ENCODE assay signal across 8 cellular contexts in genomic region chr2:100563407-100564247, GRCh38. TPM values are rescaled to one million over a fixed set of nuclear protein-coding genes. Genes with fewer than 3 reads are reported as not detected.
A peak's percentile ranks its signal among the peaks of the same experiment; 100 is the strongest.
DNase-seq lines count a peak whose midpoint lies in the region; ATAC-seq and TF ChIP-seq lines count a peak whose summit lies in the region.

No MANE protein-coding gene starts in this region.

- TF ChIP-seq CTCF in GM23338 (conservative IDR thresholded peaks at IDR 0.05; ENCODE audit: low read depth in 2 of 2) (no peak), OCI-LY7 (conservative IDR thresholded peaks at IDR 0.05; ENCODE audit: low read length) (no peak), epithelial cell of esophagus (IDR thresholded peaks at IDR 0.05; ENCODE audit: insufficient read depth, low read depth, low read length, missing control alignments) (no peak), neural crest cell (conservative IDR thresholded peaks at IDR 0.05) (no peak)

- H3K36me3 Mint-ChIP-seq in GM23338 (ENCODE audit: low read depth) (peaks cover 34% of the 10 kb centered on the region), neural crest cell (ENCODE audit: low read depth) (peaks cover 2% of the 10 kb centered on the region)

- ATAC-seq in GM23338, result peak; percentile 42

- no peaks in the 10 kb centered on the region for H3K27me3 ChIP-seq in GM23338 (ENCODE audit: insufficient read depth)

- H3K4me3 Mint-ChIP-seq in GM23338 (peak overlapping the region; percentile 90), neural crest cell (peak overlapping the region; percentile 97)

- intact Hi-C loops in OCI-LY7 (cut with micrococcal nuclease; ENCODE audit: unreplicated experiment), result loop anchor here (5.0 to 10.0 kb wide), 3 partner anchors 419 to 1379 kb away; partner anchors contain the start of genes AFF3, MITD1 and MRPL30

- H3K27me3 Mint-ChIP-seq in GM23338 (ENCODE audit: insufficient read depth, low read depth, poor library complexity), result peaks cover 7% of the 10 kb centered on the region
- no peaks in the 10 kb centered on the region for H3K27me3 Mint-ChIP-seq in neural crest cell (ENCODE audit: low read depth)

- no peaks in the 10 kb centered on the region for H3K36me3 ChIP-seq in ES-I3 (ENCODE audit: insufficient read depth, low read length)
- H3K36me3 ChIP-seq in GM23338 (ENCODE audit: insufficient read depth), result no peaks in the 10 kb centered on the region
- peaks cover 21% of the 10 kb centered on the region; the same call in 1 of the 2 replicates for H3K36me3 ChIP-seq in OCI-LY7 (ENCODE audit: insufficient read depth, low read length)

- no peaks in the 10 kb centered on the region for H3K9me3 ChIP-seq in ES-I3 (ENCODE audit: control insufficient read depth, insufficient read depth, low read length)
- H3K9me3 ChIP-seq in OCI-LY7 (ENCODE audit: low read length), result no peaks in the 10 kb centered on the region

- H3K4me1 ChIP-seq in ES-I3 (ENCODE audit: insufficient read depth, low read length), result peaks cover 10% of the 10 kb centered on the region
- peaks cover 13% of the 10 kb centered on the region for H3K4me1 ChIP-seq in GM23338 (ENCODE audit: insufficient read depth)
- peaks cover 19% of the 10 kb centered on the region for H3K4me1 ChIP-seq in OCI-LY7 (ENCODE audit: insufficient read depth, low read length, poor library complexity, severe bottlenecking)

- H3K9ac ChIP-seq in ES-I3 (ENCODE audit: low read depth, low read length), result peak overlapping the region; percentile 100

- H3K4me3 ChIP-seq in GM23338, result peak overlapping the region; percentile 69
- H3K4me3 ChIP-seq in OCI-LY7 (ENCODE audit: low read depth, low read length, poor library complexity, severe bottlenecking), result peak overlapping the region; percentile 79
- H3K4me3 ChIP-seq in epithelial cell of esophagus (ENCODE audit: low read length), result peak overlapping the region; percentile 93

- H3K4me2 ChIP-seq in GM23338, result peak overlapping the region; percentile 80
- H3K4me2 ChIP-seq in OCI-LY7 (ENCODE audit: low read length), result peak overlapping the region; percentile 89

- H3K27ac ChIP-seq in GM23338 (ENCODE audit: low read depth), result peak overlapping the region; percentile 98
- H3K27ac ChIP-seq in OCI-LY7 (ENCODE audit: low read depth, low read length, poor library complexity, severe bottlenecking), result peak overlapping the region; percentile 79

- H3K79me2 ChIP-seq in GM23338 (replicated peaks; ENCODE audit: insufficient read depth) (peaks cover 17% of the 10 kb centered on the region), OCI-LY7 (ENCODE audit: insufficient read depth, low read depth, low read length) (peaks cover 6% of the 10 kb centered on the region; the same call in 1 of the 2 replicates)

- H4K20me1 ChIP-seq in GM23338 (replicated peaks; ENCODE audit: insufficient read depth) (no peaks in the 10 kb centered on the region), OCI-LY7 (ENCODE audit: insufficient read depth, low read length) (no peaks in the 10 kb centered on the region)

- TSS peak; percentile 93 for BruUV-seq in OCI-LY7 (replicated peaks; lab: Mats Ljungman, UMichigan)

- 0 out of 2 replicates have a peak, but pooled peaks cover 7% of the 10 kb centered on the region for H3F3A ChIP-seq in GM23338 (replicated peaks; ENCODE audit: low read depth)

- CTCF ChIA-PET in OCI-LY7 (lab: Charles Lee; ENCODE audit: unreplicated experiment), result no interaction called here

- H3K9me3 Mint-ChIP-seq in GM23338 (no peaks in the 10 kb centered on the region), neural crest cell (no peaks in the 10 kb centered on the region)

- peak overlapping the region; percentile 95 for H3K27ac Mint-ChIP-seq in GM23338
- peak overlapping the region; percentile 96 for H3K27ac Mint-ChIP-seq in neural crest cell (ENCODE audit: unreplicated experiment)

- POLR2A ChIA-PET in OCI-LY7 (lab: Charles Lee), result interaction anchor here (0.6 to 1.6 kb wide), 10 partner anchors 9 to 1853 kb away, joined by 3 to 7 read pairs (median 4); partner anchors contain the start of genes CHST10 and RPL31

- H3K9me2 ChIP-seq in GM23338 (ENCODE audit: insufficient read depth), result 0 out of 2 replicates have a peak, but pooled peaks cover 3% of the 10 kb centered on the region
- no peaks in the 10 kb centered on the region for H3K9me2 ChIP-seq in OCI-LY7 (ENCODE audit: insufficient read depth, low read length)

- H2AFZ ChIP-seq in GM23338 (peak overlapping the region; percentile 80), OCI-LY7 (ENCODE audit: low read length) (peak overlapping the region; percentile 83)

- DNase-seq in GM23338 (ENCODE audit: low spot score) (no peak), OCI-LY7 (ENCODE audit: low spot score) (no peak), epithelial cell of esophagus (ENCODE audit: low read depth) (no peak), neural crest cell (ENCODE audit: low read depth, low spot score) (no peak), activated gamma-delta T cell (lab: John Stamatoyannopoulos, UW) (no peak), hippocampal formation (lab: John Stamatoyannopoulos, UW) (no peak)
- DNase-seq in stimulated activated CD4-positive, alpha-beta T cell treated with anti-CD3 and anti-CD28 coated beads, Interleukin-2, amount 100 ng/mL, for 24 hours, result no peak

- H3K4me1 Mint-ChIP-seq in GM23338, result peaks cover 14% of the 10 kb centered on the region
- H3K4me1 Mint-ChIP-seq in neural crest cell, result peaks cover 18% of the 10 kb centered on the region

TF ChIP-seq in GM23338, 12 proteins besides CTCF, POLR2A, EP300 and RAD21:
- TF ChIP-seq ZNF331 (CRISPR knock-in tag; IDR thresholded peaks at IDR 0.05; ENCODE audit: low read depth), result no peak
- TF ChIP-seq ZNF462 (CRISPR knock-in tag; IDR thresholded peaks at IDR 0.05), result no peak
- no peak for TF ChIP-seq EZH2 (IDR thresholded peaks at IDR 0.05; ENCODE audit: low read depth, unreplicated experiment)
- no peak for TF ChIP-seq EZH2phosphoT487 (IDR thresholded peaks at IDR 0.05; ENCODE audit: unreplicated experiment)
- no peak for TF ChIP-seq POLR2AphosphoS5 (IDR thresholded peaks at IDR 0.05; ENCODE audit: low read depth)
- TF ChIP-seq NANOG (IDR thresholded peaks at IDR 0.05; ENCODE audit: borderline replicate concordance), result no peak
- no peak for TF ChIP-seq JUNB (IDR thresholded peaks at IDR 0.05; ENCODE audit: unreplicated experiment)
TF ChIP-seq in GM23338: peak in this region for 0.

RNA-seq across cellular contexts. Expression of gene PDCL3, which starts 0.8 kb away (rescaled TPM):
- 25.0 and 28.1 TPM in 2 replicates for total RNA-seq in GM23338 (2014; rRNA removed; shearing (Covaris generic))
- polyA plus RNA-seq in GM23338 (2016; fragmentation: Nextera tagmentation; extraction: Ambion mirVana), result 59.2 and 72.4 TPM in 2 replicates
- 10.6 and 12.3 TPM in 2 replicates for total RNA-seq in OCI-LY7 (2014; rRNA removed; shearing (Covaris generic))
- total RNA-seq in OCI-LY7 (2022) (19.2 and 21.7 TPM in 2 replicates), neural crest cell (35.4 and 36.0 TPM in 2 replicates)
